Comparison of ENCODE assay signal across 9 cellular contexts in the genomic region with DNA sequence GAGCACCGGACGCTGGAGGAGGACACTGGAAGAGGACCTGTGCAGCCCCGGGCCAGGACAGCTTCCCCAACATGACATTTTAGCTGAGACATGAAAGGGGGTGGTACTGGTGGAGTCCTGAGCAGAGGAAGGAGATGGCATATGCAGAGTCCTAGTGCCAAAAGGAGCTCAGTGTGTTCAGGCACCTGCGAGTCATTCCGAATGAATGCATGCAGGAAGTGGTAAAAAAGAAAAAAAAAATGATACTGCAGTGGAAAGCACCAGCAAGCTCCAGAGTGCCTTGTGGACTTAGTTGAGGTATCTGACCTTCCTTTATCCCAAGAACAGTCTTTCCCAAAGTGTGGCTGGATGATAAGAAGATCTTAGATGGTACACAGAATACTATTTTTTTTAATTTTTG. TPM values are rescaled to one million over a fixed set of nuclear protein-coding genes. Genes with fewer than 3 reads are reported as not detected.
DNase-seq lines count a peak whose midpoint lies in the region; ATAC-seq and TF ChIP-seq lines count a peak whose summit lies in the region.
"Had no signal": no experiment of that assay in that cellular context is flagged by ENCODE, and none has a peak within 500 bp of the region (broad histone marks: within the 10 kb centered on the region; RNA-seq: fewer than 3 reads in every experiment).

No MANE protein-coding gene starts in this region.

- peak; percentile 69 for ATAC-seq in CD8-positive, alpha-beta T cell
- peak; percentile 89 for ATAC-seq in SK-N-SH treated with all-trans-retinoic acid at 6 μM for 48 hours
- no peak for ATAC-seq in GM19035 (IDR thresholded peaks at IDR 0.05; ENCODE audit: unreplicated experiment)

- H3K9me3 ChIP-seq in CD8-positive, alpha-beta T cell (ENCODE audit: low read length), result no peaks in the 10 kb centered on the region

- no peaks in the 10 kb centered on the region for H3K9me3 Mint-ChIP-seq in CD8-positive, alpha-beta T cell
- H3K9me3 Mint-ChIP-seq in type B pancreatic cell, result no peaks in the 10 kb centered on the region

- H3K4me1 ChIP-seq in CD8-positive, alpha-beta T cell (ENCODE audit: insufficient read depth, low read length), result peaks cover 9% of the 10 kb centered on the region

- CTCF ChIA-PET in CD8-positive, alpha-beta T cell (lab: Charles Lee), result interaction anchor here (1.4 kb wide), 1 partner anchor 239 kb away, joined by 3 read pairs; no protein-coding TSS in a partner anchor

- H3K36me3 Mint-ChIP-seq in CD8-positive, alpha-beta T cell, result no peaks in the 10 kb centered on the region
- no peaks in the 10 kb centered on the region for H3K36me3 Mint-ChIP-seq in type B pancreatic cell
- H3K36me3 Mint-ChIP-seq: activated naive CD8-positive, alpha-beta T cell had no signal

- no peaks in the 10 kb centered on the region for H3K36me3 ChIP-seq in CD8-positive, alpha-beta T cell (ENCODE audit: insufficient read depth, low read length)

- H3K27me3 Mint-ChIP-seq in CD8-positive, alpha-beta T cell (ENCODE audit: low read depth), result peaks cover 15% of the 10 kb centered on the region
- H3K27me3 Mint-ChIP-seq in type B pancreatic cell, result peaks cover 22% of the 10 kb centered on the region

- POLR2A ChIA-PET in CD8-positive, alpha-beta T cell (lab: Charles Lee), result interaction anchor here (0.6 to 1.1 kb wide), 3 partner anchors 61 to 195 kb away, joined by 3 to 4 read pairs (median 3); no protein-coding TSS in a partner anchor

- peak in 1 of 7 experiments; percentile 29 for DNase-seq in CD8-positive, alpha-beta T cell
- DNase-seq in H4 (ENCODE audit: low spot score) (peak; percentile 21), fibroblast of villous mesenchyme (ENCODE audit: low read depth) (peak; percentile 25), lower leg skin (ENCODE audit: low spot score in 2 of 2) (no peak), SKM-1 (lab: John Stamatoyannopoulos, UW; ENCODE audit: unreplicated experiment) (no peak), type B pancreatic cell (ENCODE audit: extremely low spot score, unreplicated experiment) (no peak)

- no peak for TF ChIP-seq POLR2A in lower leg skin (IDR thresholded peaks at IDR 0.05)

- no peak overlapping the region for H3K4me3 ChIP-seq in CD8-positive, alpha-beta T cell (ENCODE audit: low read depth, low read length)
- H3K4me3 ChIP-seq in fibroblast of villous mesenchyme (ENCODE audit: low read depth, low read length), result no peak overlapping the region
- no peak overlapping the region for H3K4me3 ChIP-seq in lower leg skin (ENCODE audit: low read depth, poor library complexity, severe bottlenecking)

- no peaks in the 10 kb centered on the region for H3K27me3 ChIP-seq in CD8-positive, alpha-beta T cell (ENCODE audit: insufficient read depth, low read length)

- no peak for TF ChIP-seq CTCF in CD8-positive, alpha-beta T cell (IDR thresholded peaks at IDR 0.05)
- TF ChIP-seq CTCF in fibroblast of villous mesenchyme (IDR thresholded peaks at IDR 0.05; ENCODE audit: insufficient read depth, low read depth, low read length) (no peak), lower leg skin (IDR thresholded peaks at IDR 0.05) (no peak), type B pancreatic cell (conservative IDR thresholded peaks at IDR 0.05) (no peak)

- peaks cover 10% of the 10 kb centered on the region for H3K4me1 Mint-ChIP-seq in CD8-positive, alpha-beta T cell (ENCODE audit: low read depth)
- no peaks in the 10 kb centered on the region for H3K4me1 Mint-ChIP-seq in type B pancreatic cell (ENCODE audit: unreplicated experiment)

- 57 to 59% methylated on average over 5 of the region's 5 CpGs for WGBS in lower leg skin, 2 donors

- intact Hi-C loops in CD8-positive, alpha-beta T cell (cut with DNase I, micrococcal nuclease), result no loop called here
- intact Hi-C loops in lower leg skin (cut with DNase I; ENCODE audit: low total_unique reads), result no loop called here

- H3K27ac Mint-ChIP-seq in CD8-positive, alpha-beta T cell, result no peak overlapping the region
- H3K27ac Mint-ChIP-seq in type B pancreatic cell, result no peak overlapping the region
- H3K27ac Mint-ChIP-seq: activated naive CD8-positive, alpha-beta T cell had no signal

- no peak overlapping the region for H3K27ac ChIP-seq in CD8-positive, alpha-beta T cell (ENCODE audit: low read depth, low read length)

- H3K4me3 Mint-ChIP-seq in CD8-positive, alpha-beta T cell, result no peak overlapping the region
- H3K4me3 Mint-ChIP-seq in type B pancreatic cell, result no peak overlapping the region
- H3K4me3 Mint-ChIP-seq: activated naive CD8-positive, alpha-beta T cell had no signal

TF ChIP-seq in SK-N-SH treated with all-trans-retinoic acid at 6 μM for 48 hours, 23 proteins besides CTCF, POLR2A, EP300 and RAD21:
- TF ChIP-seq, protein P1, sequence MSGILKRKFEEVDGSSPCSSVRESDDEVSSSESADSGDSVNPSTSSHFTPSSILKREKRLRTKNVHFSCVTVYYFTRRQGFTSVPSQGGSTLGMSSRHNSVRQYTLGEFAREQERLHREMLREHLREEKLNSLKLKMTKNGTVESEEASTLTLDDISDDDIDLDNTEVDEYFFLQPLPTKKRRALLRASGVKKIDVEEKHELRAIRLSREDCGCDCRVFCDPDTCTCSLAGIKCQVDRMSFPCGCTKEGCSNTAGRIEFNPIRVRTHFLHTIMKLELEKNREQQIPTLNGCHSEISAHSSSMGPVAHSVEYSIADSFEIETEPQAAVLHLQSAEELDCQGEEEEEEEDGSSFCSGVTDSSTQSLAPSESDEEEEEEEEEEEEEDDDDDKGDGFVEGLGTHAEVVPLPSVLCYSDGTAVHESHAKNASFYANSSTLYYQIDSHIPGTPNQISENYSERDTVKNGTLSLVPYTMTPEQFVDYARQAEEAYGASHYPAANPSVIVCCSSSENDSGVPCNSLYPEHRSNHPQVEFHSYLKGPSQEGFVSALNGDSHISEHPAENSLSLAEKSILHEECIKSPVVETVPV (CRISPR knock-in tag; IDR thresholded peaks at IDR 0.05), result no peak
- TF ChIP-seq TCF4 (CRISPR knock-in tag; IDR thresholded peaks at IDR 0.05; ENCODE audit: borderline replicate concordance) (no peak), ZC3H10 (CRISPR knock-in tag; IDR thresholded peaks at IDR 0.05) (no peak), BACH2 (CRISPR knock-in tag; IDR thresholded peaks at IDR 0.05; ENCODE audit: borderline replicate concordance) (no peak), ZFP3 (CRISPR knock-in tag; IDR thresholded peaks at IDR 0.05) (no peak)
- TF ChIP-seq, protein P2, sequence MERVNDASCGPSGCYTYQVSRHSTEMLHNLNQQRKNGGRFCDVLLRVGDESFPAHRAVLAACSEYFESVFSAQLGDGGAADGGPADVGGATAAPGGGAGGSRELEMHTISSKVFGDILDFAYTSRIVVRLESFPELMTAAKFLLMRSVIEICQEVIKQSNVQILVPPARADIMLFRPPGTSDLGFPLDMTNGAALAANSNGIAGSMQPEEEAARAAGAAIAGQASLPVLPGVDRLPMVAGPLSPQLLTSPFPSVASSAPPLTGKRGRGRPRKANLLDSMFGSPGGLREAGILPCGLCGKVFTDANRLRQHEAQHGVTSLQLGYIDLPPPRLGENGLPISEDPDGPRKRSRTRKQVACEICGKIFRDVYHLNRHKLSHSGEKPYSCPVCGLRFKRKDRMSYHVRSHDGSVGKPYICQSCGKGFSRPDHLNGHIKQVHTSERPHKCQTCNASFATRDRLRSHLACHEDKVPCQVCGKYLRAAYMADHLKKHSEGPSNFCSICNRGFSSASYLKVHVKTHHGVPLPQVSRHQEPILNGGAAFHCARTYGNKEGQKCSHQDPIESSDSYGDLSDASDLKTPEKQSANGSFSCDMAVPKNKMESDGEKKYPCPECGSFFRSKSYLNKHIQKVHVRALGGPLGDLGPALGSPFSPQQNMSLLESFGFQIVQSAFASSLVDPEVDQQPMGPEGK (CRISPR knock-in tag; IDR thresholded peaks at IDR 0.05; ENCODE audit: borderline replicate concordance), result no peak

RNA-seq across cellular contexts. Expression of a gene that starts 6.6 kb away (rescaled TPM):
- 10 to 100 TPM; 32.2 to 35.9 TPM for total RNA-seq in CD8-positive, alpha-beta T cell
- 17.4 and 22.1 TPM in 2 replicates for total RNA-seq in H4 (2014; rRNA removed; shearing (Covaris generic))
- total RNA-seq in fibroblast of villous mesenchyme (28.3 and 42.7 TPM in 2 replicates), lower leg skin (10 to 100 TPM; 14.6 to 24.6 (median 17.7) TPM), type B pancreatic cell (ENCODE audit: low replicate concordance) (46.4 and 47.3 TPM in 2 replicates)

Comparison
In these comparisons a context has a peak if more than half of its experiments do, and no peak if none do; other contexts are left out.
1. DNase-seq: peak in H4 (single experiment) and fibroblast of villous mesenchyme (single experiment); none in lower leg skin (0 of 2), SKM-1 (single experiment) and type B pancreatic cell (single experiment).